In the genomic region with DNA sequence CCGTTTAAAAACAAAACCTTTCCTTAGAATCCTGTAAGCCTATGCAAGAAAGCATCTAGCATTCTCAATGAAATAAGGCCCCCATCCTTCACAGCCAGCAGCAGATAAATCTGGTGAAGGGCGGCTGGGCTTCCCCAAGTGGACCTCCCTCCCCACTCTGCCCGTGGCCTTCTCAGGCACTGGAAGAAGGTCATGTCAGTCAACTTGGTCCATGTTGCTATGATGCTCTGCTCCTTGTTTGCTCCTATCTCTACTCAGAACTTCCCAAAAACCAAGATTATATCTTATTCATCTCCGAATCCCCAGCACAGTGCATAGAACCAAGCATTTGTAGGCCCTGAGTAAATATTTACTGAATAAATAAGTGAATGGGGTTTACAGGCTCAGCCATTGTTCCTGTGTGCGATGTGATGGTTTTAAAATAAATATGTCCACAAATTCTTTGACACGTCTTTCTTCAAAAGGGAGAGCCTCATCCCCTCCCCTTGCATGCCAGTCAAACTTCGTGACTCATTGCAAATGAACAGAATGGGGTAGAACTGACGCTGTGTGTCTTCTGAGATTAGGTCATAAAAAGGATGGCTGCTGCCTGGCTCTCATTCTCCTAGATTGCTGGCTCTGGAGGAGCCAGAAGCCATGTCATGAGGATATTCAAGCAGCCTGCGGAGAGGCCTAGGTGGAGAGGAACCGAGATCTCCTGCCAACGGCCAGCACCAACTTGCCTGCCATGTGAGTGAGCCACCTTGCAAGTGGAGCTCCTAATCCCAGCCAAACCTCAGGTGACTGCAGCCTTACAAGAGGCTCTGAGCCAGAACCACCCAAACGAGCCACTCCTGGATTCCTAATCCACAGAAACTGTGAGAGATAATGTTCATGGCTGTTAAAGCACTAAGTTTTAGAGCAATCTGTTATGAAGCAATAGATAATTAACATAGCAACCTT, we compare ENCODE assay signal across 1 cellular context.
TF ChIP-seq lines count a peak whose summit lies in the region.

No MANE protein-coding gene starts in this region.

TF ChIP-seq in HepG2, 621 proteins besides CTCF, POLR2A, EP300 and RAD21:
- TF ChIP-seq, protein P1, sequence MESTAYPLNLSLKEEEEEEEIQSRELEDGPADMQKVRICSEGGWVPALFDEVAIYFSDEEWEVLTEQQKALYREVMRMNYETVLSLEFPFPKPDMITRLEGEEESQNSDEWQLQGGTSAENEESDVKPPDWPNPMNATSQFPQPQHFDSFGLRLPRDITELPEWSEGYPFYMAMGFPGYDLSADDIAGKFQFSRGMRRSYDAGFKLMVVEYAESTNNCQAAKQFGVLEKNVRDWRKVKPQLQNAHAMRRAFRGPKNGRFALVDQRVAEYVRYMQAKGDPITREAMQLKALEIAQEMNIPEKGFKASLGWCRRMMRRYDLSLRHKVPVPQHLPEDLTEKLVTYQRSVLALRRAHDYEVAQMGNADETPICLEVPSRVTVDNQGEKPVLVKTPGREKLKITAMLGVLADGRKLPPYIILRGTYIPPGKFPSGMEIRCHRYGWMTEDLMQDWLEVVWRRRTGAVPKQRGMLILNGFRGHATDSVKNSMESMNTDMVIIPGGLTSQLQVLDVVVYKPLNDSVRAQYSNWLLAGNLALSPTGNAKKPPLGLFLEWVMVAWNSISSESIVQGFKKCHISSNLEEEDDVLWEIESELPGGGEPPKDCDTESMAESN (CRISPR knock-in tag; conservative IDR thresholded peaks at IDR 0.05), result no peak
- TF ChIP-seq ZNF256 (CRISPR knock-in tag; conservative IDR thresholded peaks at IDR 0.05) (no peak), TBX3 (IDR thresholded peaks at IDR 0.05; ENCODE audit: borderline replicate concordance) (peak; percentile 92), FOXA3 (CRISPR knock-in tag; IDR thresholded peaks at IDR 0.05) (peak; percentile 68), FOXP1 (IDR thresholded peaks at IDR 0.05) (no peak), FOXP1 (CRISPR knock-in tag; IDR thresholded peaks at IDR 0.05) (peak; percentile 61; the same call in 1 of the 2 replicates), BCL6 (CRISPR knock-in tag; IDR thresholded peaks at IDR 0.05) (peak; percentile 43; the same call in 1 of the 2 replicates), SOX13 (IDR thresholded peaks at IDR 0.05) (no peak), SOX13 (CRISPR knock-in tag; conservative IDR thresholded peaks at IDR 0.05 in 1 of 2, IDR thresholded peaks at IDR 0.05 in 1 of 2) (peak in 1 of 2 experiments; percentile 83; a peak in 2 of 4 replicates), FOXA1 (IDR thresholded peaks at IDR 0.05) (peak; percentile 45; the same call in 1 of the 2 replicates), FOXA1 (CRISPR knock-in tag; IDR thresholded peaks at IDR 0.05) (no peak), SOX6 (IDR thresholded peaks at IDR 0.05) (no peak), SOX6 (CRISPR knock-in tag; IDR thresholded peaks at IDR 0.05) (peak; percentile 73), TCF7 (IDR thresholded peaks at IDR 0.05; ENCODE audit: low read depth) (peak; percentile 48; the same call in 1 of the 2 replicates), NCOR1 (IDR thresholded peaks at IDR 0.05; ENCODE audit: borderline replicate concordance, low read length) (no peak), FOSL2 (CRISPR knock-in tag; IDR thresholded peaks at IDR 0.05) (peak; percentile 82), ZNF234 (CRISPR knock-in tag; conservative IDR thresholded peaks at IDR 0.05) (no peak), ZNF282 (IDR thresholded peaks at IDR 0.05; ENCODE audit: partially characterized antibody) (no peak), TBX2 (CRISPR knock-in tag; IDR thresholded peaks at IDR 0.05; ENCODE audit: borderline replicate concordance) (peak; percentile 57; the same call in 1 of the 2 replicates), SOX5 (CRISPR knock-in tag; IDR thresholded peaks at IDR 0.05; ENCODE audit: borderline replicate concordance) (peak; percentile 76; the same call in 1 of the 2 replicates)
- TF ChIP-seq, protein P2, sequence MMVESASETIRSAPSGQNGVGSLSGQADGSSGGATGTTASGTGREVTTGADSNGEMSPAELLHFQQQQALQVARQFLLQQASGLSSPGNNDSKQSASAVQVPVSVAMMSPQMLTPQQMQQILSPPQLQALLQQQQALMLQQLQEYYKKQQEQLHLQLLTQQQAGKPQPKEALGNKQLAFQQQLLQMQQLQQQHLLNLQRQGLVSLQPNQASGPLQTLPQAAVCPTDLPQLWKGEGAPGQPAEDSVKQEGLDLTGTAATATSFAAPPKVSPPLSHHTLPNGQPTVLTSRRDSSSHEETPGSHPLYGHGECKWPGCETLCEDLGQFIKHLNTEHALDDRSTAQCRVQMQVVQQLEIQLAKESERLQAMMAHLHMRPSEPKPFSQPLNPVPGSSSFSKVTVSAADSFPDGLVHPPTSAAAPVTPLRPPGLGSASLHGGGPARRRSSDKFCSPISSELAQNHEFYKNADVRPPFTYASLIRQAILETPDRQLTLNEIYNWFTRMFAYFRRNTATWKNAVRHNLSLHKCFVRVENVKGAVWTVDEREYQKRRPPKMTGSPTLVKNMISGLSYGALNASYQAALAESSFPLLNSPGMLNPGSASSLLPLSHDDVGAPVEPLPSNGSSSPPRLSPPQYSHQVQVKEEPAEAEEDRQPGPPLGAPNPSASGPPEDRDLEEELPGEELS (CRISPR knock-in tag; IDR thresholded peaks at IDR 0.05), result peak; percentile 48
- TF ChIP-seq, protein P3, sequence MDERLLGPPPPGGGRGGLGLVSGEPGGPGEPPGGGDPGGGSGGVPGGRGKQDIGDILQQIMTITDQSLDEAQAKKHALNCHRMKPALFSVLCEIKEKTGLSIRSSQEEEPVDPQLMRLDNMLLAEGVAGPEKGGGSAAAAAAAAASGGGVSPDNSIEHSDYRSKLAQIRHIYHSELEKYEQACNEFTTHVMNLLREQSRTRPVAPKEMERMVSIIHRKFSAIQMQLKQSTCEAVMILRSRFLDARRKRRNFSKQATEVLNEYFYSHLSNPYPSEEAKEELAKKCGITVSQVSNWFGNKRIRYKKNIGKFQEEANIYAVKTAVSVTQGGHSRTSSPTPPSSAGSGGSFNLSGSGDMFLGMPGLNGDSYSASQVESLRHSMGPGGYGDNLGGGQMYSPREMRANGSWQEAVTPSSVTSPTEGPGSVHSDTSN (CRISPR knock-in tag; IDR thresholded peaks at IDR 0.05), result 0 out of 2 replicates have a peak, but pooled peaks have one; percentile 38
- TF ChIP-seq, protein P4, sequence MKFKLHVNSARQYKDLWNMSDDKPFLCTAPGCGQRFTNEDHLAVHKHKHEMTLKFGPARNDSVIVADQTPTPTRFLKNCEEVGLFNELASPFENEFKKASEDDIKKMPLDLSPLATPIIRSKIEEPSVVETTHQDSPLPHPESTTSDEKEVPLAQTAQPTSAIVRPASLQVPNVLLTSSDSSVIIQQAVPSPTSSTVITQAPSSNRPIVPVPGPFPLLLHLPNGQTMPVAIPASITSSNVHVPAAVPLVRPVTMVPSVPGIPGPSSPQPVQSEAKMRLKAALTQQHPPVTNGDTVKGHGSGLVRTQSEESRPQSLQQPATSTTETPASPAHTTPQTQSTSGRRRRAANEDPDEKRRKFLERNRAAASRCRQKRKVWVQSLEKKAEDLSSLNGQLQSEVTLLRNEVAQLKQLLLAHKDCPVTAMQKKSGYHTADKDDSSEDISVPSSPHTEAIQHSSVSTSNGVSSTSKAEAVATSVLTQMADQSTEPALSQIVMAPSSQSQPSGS (CRISPR knock-in tag; IDR thresholded peaks at IDR 0.05), result no peak
- TF ChIP-seq, protein P5, sequence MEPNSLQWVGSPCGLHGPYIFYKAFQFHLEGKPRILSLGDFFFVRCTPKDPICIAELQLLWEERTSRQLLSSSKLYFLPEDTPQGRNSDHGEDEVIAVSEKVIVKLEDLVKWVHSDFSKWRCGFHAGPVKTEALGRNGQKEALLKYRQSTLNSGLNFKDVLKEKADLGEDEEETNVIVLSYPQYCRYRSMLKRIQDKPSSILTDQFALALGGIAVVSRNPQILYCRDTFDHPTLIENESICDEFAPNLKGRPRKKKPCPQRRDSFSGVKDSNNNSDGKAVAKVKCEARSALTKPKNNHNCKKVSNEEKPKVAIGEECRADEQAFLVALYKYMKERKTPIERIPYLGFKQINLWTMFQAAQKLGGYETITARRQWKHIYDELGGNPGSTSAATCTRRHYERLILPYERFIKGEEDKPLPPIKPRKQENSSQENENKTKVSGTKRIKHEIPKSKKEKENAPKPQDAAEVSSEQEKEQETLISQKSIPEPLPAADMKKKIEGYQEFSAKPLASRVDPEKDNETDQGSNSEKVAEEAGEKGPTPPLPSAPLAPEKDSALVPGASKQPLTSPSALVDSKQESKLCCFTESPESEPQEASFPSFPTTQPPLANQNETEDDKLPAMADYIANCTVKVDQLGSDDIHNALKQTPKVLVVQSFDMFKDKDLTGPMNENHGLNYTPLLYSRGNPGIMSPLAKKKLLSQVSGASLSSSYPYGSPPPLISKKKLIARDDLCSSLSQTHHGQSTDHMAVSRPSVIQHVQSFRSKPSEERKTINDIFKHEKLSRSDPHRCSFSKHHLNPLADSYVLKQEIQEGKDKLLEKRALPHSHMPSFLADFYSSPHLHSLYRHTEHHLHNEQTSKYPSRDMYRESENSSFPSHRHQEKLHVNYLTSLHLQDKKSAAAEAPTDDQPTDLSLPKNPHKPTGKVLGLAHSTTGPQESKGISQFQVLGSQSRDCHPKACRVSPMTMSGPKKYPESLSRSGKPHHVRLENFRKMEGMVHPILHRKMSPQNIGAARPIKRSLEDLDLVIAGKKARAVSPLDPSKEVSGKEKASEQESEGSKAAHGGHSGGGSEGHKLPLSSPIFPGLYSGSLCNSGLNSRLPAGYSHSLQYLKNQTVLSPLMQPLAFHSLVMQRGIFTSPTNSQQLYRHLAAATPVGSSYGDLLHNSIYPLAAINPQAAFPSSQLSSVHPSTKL (CRISPR knock-in tag; IDR thresholded peaks at IDR 0.05), result peak; percentile 24; the same call in 1 of the 2 replicates
- TF ChIP-seq, protein P6, sequence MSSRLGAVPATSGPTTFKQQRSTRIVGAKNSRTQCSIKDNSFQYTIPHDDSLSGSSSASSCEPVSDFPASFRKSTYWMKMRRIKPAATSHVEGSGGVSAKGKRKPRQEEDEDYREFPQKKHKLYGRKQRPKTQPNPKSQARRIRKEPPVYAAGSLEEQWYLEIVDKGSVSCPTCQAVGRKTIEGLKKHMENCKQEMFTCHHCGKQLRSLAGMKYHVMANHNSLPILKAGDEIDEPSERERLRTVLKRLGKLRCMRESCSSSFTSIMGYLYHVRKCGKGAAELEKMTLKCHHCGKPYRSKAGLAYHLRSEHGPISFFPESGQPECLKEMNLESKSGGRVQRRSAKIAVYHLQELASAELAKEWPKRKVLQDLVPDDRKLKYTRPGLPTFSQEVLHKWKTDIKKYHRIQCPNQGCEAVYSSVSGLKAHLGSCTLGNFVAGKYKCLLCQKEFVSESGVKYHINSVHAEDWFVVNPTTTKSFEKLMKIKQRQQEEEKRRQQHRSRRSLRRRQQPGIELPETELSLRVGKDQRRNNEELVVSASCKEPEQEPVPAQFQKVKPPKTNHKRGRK (CRISPR knock-in tag; IDR thresholded peaks at IDR 0.05), result no peak
- TF ChIP-seq, protein P7, sequence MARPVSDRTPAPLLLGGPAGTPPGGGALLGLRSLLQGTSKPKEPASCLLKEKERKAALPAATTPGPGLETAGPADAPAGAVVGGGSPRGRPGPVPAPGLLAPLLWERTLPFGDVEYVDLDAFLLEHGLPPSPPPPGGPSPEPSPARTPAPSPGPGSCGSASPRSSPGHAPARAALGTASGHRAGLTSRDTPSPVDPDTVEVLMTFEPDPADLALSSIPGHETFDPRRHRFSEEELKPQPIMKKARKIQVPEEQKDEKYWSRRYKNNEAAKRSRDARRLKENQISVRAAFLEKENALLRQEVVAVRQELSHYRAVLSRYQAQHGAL (CRISPR knock-in tag; IDR thresholded peaks at IDR 0.05; ENCODE audit: not compliant biosample characterization), result no peak
